Comparison of ENCODE assay signal across 18 cellular contexts in the genomic region with DNA sequence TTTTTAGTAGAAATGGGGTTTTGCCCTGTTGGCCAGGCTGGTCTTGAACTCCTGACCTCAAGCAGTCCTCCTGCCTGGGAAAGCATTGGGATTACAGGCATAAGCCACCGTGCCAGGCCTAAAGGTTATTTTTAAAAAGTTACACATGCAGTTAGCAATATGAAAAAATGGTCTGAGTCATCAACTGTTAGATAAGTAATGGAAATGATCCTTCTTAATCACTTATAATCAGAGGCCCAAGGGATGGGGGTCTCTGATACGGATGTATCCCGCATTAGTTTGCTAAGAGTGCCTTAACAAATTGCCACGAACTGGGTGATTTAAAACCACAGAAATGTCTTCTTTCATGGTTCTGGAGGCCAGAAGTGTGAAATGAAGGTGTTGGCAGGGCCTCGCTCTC. TPM values are rescaled to one million over a fixed set of nuclear protein-coding genes. Genes with fewer than 3 reads are reported as not detected.
"Had no signal": no experiment of that assay in that cellular context is flagged by ENCODE, and none has a peak within 500 bp of the region (broad histone marks: within the 10 kb centered on the region; RNA-seq: fewer than 3 reads in every experiment).

No MANE protein-coding gene starts in this region.

- H3K4me3 Mint-ChIP-seq: activated naive CD8-positive, alpha-beta T cell treated with anti-CD3 and anti-CD28 coated beads, Interleukin-2, amount 10 ng/mL, durations not matched to agents 7 days and 5 days; activated T-helper 1 cell treated with anti-CD3 and anti-CD28 coated beads, Interleukin-12 subunit alpha, Interleukin-12 subunit beta, Interleukin-2, Interleukin-4 antibody, amounts not matched to agents 30 ng/mL and 10 ng/mL and 1 ng/mL, durations not matched to agents 14 hours and 24 hours and 36 hours; immature natural killer cell; naive B cell; stimulated activated memory B cell treated with anti-CD40 and anti-IgM and Interleukin-4, amounts not matched to agents 10 μg/mL and 1 μg/mL and 100 μg/mL, for 72 hours had no signal

- H3K4me1 Mint-ChIP-seq: activated naive CD8-positive, alpha-beta T cell treated with anti-CD3 and anti-CD28 coated beads, Interleukin-2, amount 10 ng/mL, durations not matched to agents 7 days and 5 days; immature natural killer cell; naive B cell; stimulated activated memory B cell treated with anti-CD40 and anti-IgM and Interleukin-4, amounts not matched to agents 10 μg/mL and 1 μg/mL and 100 μg/mL, for 72 hours had no signal

- H2AFZ ChIP-seq: parathyroid adenoma had no signal

- H3K79me2 ChIP-seq: parathyroid adenoma had no signal

- H3K27me3 Mint-ChIP-seq: activated naive CD8-positive, alpha-beta T cell treated with anti-CD3 and anti-CD28 coated beads, Interleukin-2, amount 10 ng/mL, durations not matched to agents 7 days and 5 days; stimulated activated memory B cell treated with anti-CD40 and anti-IgM and Interleukin-4, amounts not matched to agents 10 μg/mL and 1 μg/mL and 100 μg/mL, for 72 hours had no signal

- H3K4me1 ChIP-seq: breast epithelium, foreskin keratinocyte, parathyroid adenoma had no signal

- H3K9ac ChIP-seq: parathyroid adenoma had no signal

- H3K9me3 Mint-ChIP-seq: activated naive CD8-positive, alpha-beta T cell treated with anti-CD3 and anti-CD28 coated beads, Interleukin-2, amount 10 ng/mL, durations not matched to agents 7 days and 5 days; activated T-helper 1 cell treated with anti-CD3 and anti-CD28 coated beads, Interleukin-12 subunit alpha, Interleukin-12 subunit beta, Interleukin-2, Interleukin-4 antibody, amounts not matched to agents 30 ng/mL and 10 ng/mL and 1 ng/mL, durations not matched to agents 14 hours and 24 hours and 36 hours; immature natural killer cell; naive B cell; stimulated activated memory B cell treated with anti-CD40 and anti-IgM and Interleukin-4, amounts not matched to agents 10 μg/mL and 1 μg/mL and 100 μg/mL, for 72 hours had no signal

- ATAC-seq: activated CD4-positive, CD25-positive, alpha-beta regulatory T cell treated with anti-CD3 and anti-CD28 coated beads, Interleukin-2, amount 50 U/mL, for 24 hours; foreskin keratinocyte; stimulated activated memory B cell treated with anti-CD40 and anti-IgM and Interleukin-4, amounts not matched to agents 10 μg/mL and 1 μg/mL and 100 μg/mL, for 72 hours had no signal

- H3K27ac ChIP-seq: breast epithelium, dorsolateral prefrontal cortex, foreskin keratinocyte, parathyroid adenoma had no signal

- H3K27ac Mint-ChIP-seq: activated naive CD8-positive, alpha-beta T cell treated with anti-CD3 and anti-CD28 coated beads, Interleukin-2, amount 10 ng/mL, durations not matched to agents 7 days and 5 days; immature natural killer cell; stimulated activated memory B cell treated with anti-CD40 and anti-IgM and Interleukin-4, amounts not matched to agents 10 μg/mL and 1 μg/mL and 100 μg/mL, for 72 hours had no signal

- DNase-seq: activated CD4-positive, alpha-beta T cell treated with anti-CD3 and anti-CD28 coated beads, Interleukin-2, amount 50 U/mL, for 1 hour; activated CD8-positive, alpha-beta memory T cell treated with anti-CD3 and anti-CD28 coated beads for 24 hours; activated naive CD4-positive, alpha-beta T cell; activated naive CD8-positive, alpha-beta T cell treated with anti-CD3 and anti-CD28 coated beads, Interleukin-2, amount 10 ng/mL, durations not matched to agents 7 days and 5 days; anterior cingulate cortex; dorsolateral prefrontal cortex; foreskin keratinocyte; immature natural killer cell; left cardiac atrium; naive B cell; stimulated activated CD4-positive, alpha-beta T cell treated with anti-CD3 and anti-CD28 coated beads, Interleukin-2, amount 100 ng/mL, for 48 hours; SW 1271 had no signal

- H3K36me3 Mint-ChIP-seq: activated naive CD8-positive, alpha-beta T cell treated with anti-CD3 and anti-CD28 coated beads, Interleukin-2, amount 10 ng/mL, durations not matched to agents 7 days and 5 days; immature natural killer cell; naive B cell; stimulated activated memory B cell treated with anti-CD40 and anti-IgM and Interleukin-4, amounts not matched to agents 10 μg/mL and 1 μg/mL and 100 μg/mL, for 72 hours had no signal

- H3K4me3 ChIP-seq: breast epithelium, dorsolateral prefrontal cortex, lung had no signal

- H3K27me3 ChIP-seq: breast epithelium, dorsolateral prefrontal cortex, foreskin keratinocyte had no signal

- H3K36me3 ChIP-seq: breast epithelium had no signal

- H3K9me3 ChIP-seq: breast epithelium had no signal

RNA-seq across cellular contexts. Expression of a gene that starts 54.1 kb away (rescaled TPM):
- polyA plus RNA-seq: immature natural killer cell had no signal
